In genomic region chr9:35903049-35903448, GRCh38 we compare ENCODE assay signal across 8 cellular contexts. TPM values are rescaled to one million over a fixed set of nuclear protein-coding genes. Genes with fewer than 3 reads are reported as not detected.
DNase-seq lines count a peak whose midpoint lies in the region; ATAC-seq, FAIRE-seq and TF ChIP-seq lines count a peak whose summit lies in the region.

No MANE protein-coding gene starts in this region.

- TF ChIP-seq EP300 in gastroesophageal sphincter (IDR thresholded peaks at IDR 0.05): no peak

- peak; percentile 84 for ATAC-seq in CD4-positive, alpha-beta T cell (ENCODE audit: poor library complexity)
- no peak for ATAC-seq in gastroesophageal sphincter

- H3K36me3 ChIP-seq in gastroesophageal sphincter (no peaks in the 10 kb centered on the region), small intestine (ENCODE audit: control insufficient read depth in 2 of 2, insufficient read depth in 2 of 2, low read length in 2 of 2) (no peaks in the 10 kb centered on the region)

- CTCF ChIA-PET in CD4-positive, alpha-beta T cell (lab: Charles Lee): interaction anchor here (0.6 to 3.0 kb wide), 5 partner anchors 9 to 121 kb away, joined by 3 to 24 read pairs (median 6); no protein-coding TSS in a partner anchor
- CTCF ChIA-PET in activated CD4-positive, alpha-beta T cell treated with anti-CD3 and anti-CD28 coated beads, Interleukin-2, amount 10 ng/mL, durations not matched to agents 7 days and 5 days (lab: Charles Lee): interaction anchor here (0.8 to 2.0 kb wide), 6 partner anchors 8 to 77 kb away, joined by 3 to 8 read pairs (median 4); no protein-coding TSS in a partner anchor

- H3K4me3 ChIP-seq in gastroesophageal sphincter (no peak overlapping the region), small intestine (ENCODE audit: low read depth in 1 of 2, low read length in 2 of 2) (no peak overlapping the region)

- H3K27ac ChIP-seq in CD4-positive, alpha-beta T cell (ENCODE audit: low read depth, low read length): no peak overlapping the region
- H3K27ac ChIP-seq in gastroesophageal sphincter (no peak overlapping the region), small intestine (ENCODE audit: low read depth in 1 of 2, low read length in 1 of 2) (no peak overlapping the region)

- no peak overlapping the region for H3K4me3 Mint-ChIP-seq in CD4-positive, alpha-beta T cell
- no peak overlapping the region for H3K4me3 Mint-ChIP-seq in activated CD4-positive, alpha-beta T cell treated with anti-CD3 and anti-CD28 coated beads, Interleukin-2, amount 10 ng/mL, durations not matched to agents 7 days and 5 days

- intact Hi-C loops in CD4-positive, alpha-beta T cell (cut with DNase I, micrococcal nuclease): loop anchor here (1.0 kb wide), 2 partner anchors 42 to 120 kb away; no protein-coding TSS in a partner anchor

- 26 to 30% methylated on average over 3 of the region's 3 CpGs for WGBS in gastroesophageal sphincter (ENCODE audit: low coverage in 1 of 2), 2 donors
- whole genome bisulfite sequencing in small intestine, 3 donors: 24 to 36% (median 29%) methylated on average over 3 of the region's 3 CpGs

- TF ChIP-seq CTCF in CD4-positive, alpha-beta T cell (IDR thresholded peaks at IDR 0.05): peak; percentile 88
- TF ChIP-seq CTCF in gastroesophageal sphincter (IDR thresholded peaks at IDR 0.05): peak in 3 of 4 experiments; percentile 77 to 90 (median 83)

- H3K4me1 ChIP-seq in gastroesophageal sphincter (peaks cover 12 to 50% (median 37%) of the 10 kb centered on the region in 3 donors), small intestine (ENCODE audit: control insufficient read depth in 2 of 2, insufficient read depth in 1 of 2, low read depth in 1 of 2, low read length in 1 of 2) (peaks cover 8 to 11% of the 10 kb centered on the region in 2 donors)

- H3K27me3 Mint-ChIP-seq in CD4-positive, alpha-beta T cell: peaks cover 3% of the 10 kb centered on the region
- peaks cover 17% of the 10 kb centered on the region for H3K27me3 Mint-ChIP-seq in activated CD4-positive, alpha-beta T cell treated with anti-CD3 and anti-CD28 coated beads, Interleukin-2, amount 10 ng/mL, durations not matched to agents 7 days and 5 days

- TF ChIP-seq POLR2A in GM12892 (IDR thresholded peaks at IDR 0.05; ENCODE audit: low read depth, low read length) (no peak), gastroesophageal sphincter (IDR thresholded peaks at IDR 0.05) (no peak)

- no peaks in the 10 kb centered on the region for H3K9me3 Mint-ChIP-seq in CD4-positive, alpha-beta T cell
- no peaks in the 10 kb centered on the region for H3K9me3 Mint-ChIP-seq in activated CD4-positive, alpha-beta T cell treated with anti-CD3 and anti-CD28 coated beads, Interleukin-2, amount 10 ng/mL, durations not matched to agents 7 days and 5 days

- peak in 2 of 10 experiments; percentile 23 to 32 for DNase-seq in CD4-positive, alpha-beta T cell
- DNase-seq in GM12892 (ENCODE audit: insufficient read length): no peak
- peak; percentile 48 for DNase-seq in NCI-H2107 treated with DMSO at 0.1 percent for 48 hours (lab: John Stamatoyannopoulos, UW; ENCODE audit: unreplicated experiment)
- peak; percentile 73 for DNase-seq in activated CD4-positive, alpha-beta T cell treated with anti-CD3 and anti-CD28 coated beads, Interleukin-2, amount 10 ng/mL, durations not matched to agents 7 days and 5 days
- peak; percentile 82 for DNase-seq in small intestine
- DNase-seq in NCI-H226: no peak
- no peak for DNase-seq in HK-2 (ENCODE audit: unreplicated experiment)

- H3K9me3 ChIP-seq in CD4-positive, alpha-beta T cell (ENCODE audit: control insufficient read depth, low read length): no peaks in the 10 kb centered on the region
- no peaks in the 10 kb centered on the region for H3K9me3 ChIP-seq in gastroesophageal sphincter
- no peaks in the 10 kb centered on the region for H3K9me3 ChIP-seq in small intestine (ENCODE audit: control insufficient read depth, low read depth)

- peaks cover 45% of the 10 kb centered on the region for H3K4me1 Mint-ChIP-seq in CD4-positive, alpha-beta T cell (ENCODE audit: low read depth)
- H3K4me1 Mint-ChIP-seq in activated CD4-positive, alpha-beta T cell treated with anti-CD3 and anti-CD28 coated beads, Interleukin-2, amount 10 ng/mL, durations not matched to agents 7 days and 5 days: peaks cover 18% of the 10 kb centered on the region

- H3K36me3 Mint-ChIP-seq in CD4-positive, alpha-beta T cell (ENCODE audit: low read depth): no peaks in the 10 kb centered on the region
- H3K36me3 Mint-ChIP-seq in activated CD4-positive, alpha-beta T cell treated with anti-CD3 and anti-CD28 coated beads, Interleukin-2, amount 10 ng/mL, durations not matched to agents 7 days and 5 days (ENCODE audit: low read depth): no peaks in the 10 kb centered on the region

- POLR2A ChIA-PET in CD4-positive, alpha-beta T cell (lab: Charles Lee): interaction anchor here (0.7 to 1.2 kb wide), 4 partner anchors 8 to 41 kb away, joined by 3 to 4 read pairs (median 3); no protein-coding TSS in a partner anchor
- POLR2A ChIA-PET in activated CD4-positive, alpha-beta T cell treated with anti-CD3 and anti-CD28 coated beads, Interleukin-2, amount 10 ng/mL, durations not matched to agents 7 days and 5 days (lab: Charles Lee): no interaction called here

- FAIRE-seq in GM12892 (lab: Jason Lieb, UNC) (peak; percentile 90), small intestine (lab: Jason Lieb, UNC) (no peak)

- H3K27me3 ChIP-seq in CD4-positive, alpha-beta T cell (ENCODE audit: control insufficient read depth, insufficient read depth, low read length): no peaks in the 10 kb centered on the region
- H3K27me3 ChIP-seq in gastroesophageal sphincter (no peaks in the 10 kb centered on the region), small intestine (ENCODE audit: control insufficient read depth in 2 of 2, insufficient read depth in 2 of 2, low read length in 2 of 2) (no peaks in the 10 kb centered on the region)

- H3K27ac Mint-ChIP-seq in CD4-positive, alpha-beta T cell: no peak overlapping the region
- H3K27ac Mint-ChIP-seq in activated CD4-positive, alpha-beta T cell treated with anti-CD3 and anti-CD28 coated beads, Interleukin-2, amount 10 ng/mL, durations not matched to agents 7 days and 5 days: no peak overlapping the region

RNA-seq across cellular contexts. Expression of gene HRCT1, which starts 3.0 kb away (rescaled TPM):
- not detected for total RNA-seq in CD4-positive, alpha-beta T cell
- polyA plus RNA-seq in GM12892 (2012; ENCODE audit: missing spikeins): not detected
- total RNA-seq in activated CD4-positive, alpha-beta T cell treated with anti-CD3 and anti-CD28 coated beads, Interleukin-2, amount 10 ng/mL, durations not matched to agents 7 days and 5 days: not detected
- 10 to 100 TPM in 3 of 4 donors, 1 to 10 TPM in 1; 4.0 to 32.7 (median 17.0) TPM for total RNA-seq in gastroesophageal sphincter
- 10 to 100 TPM in 1 of 3 donors, 1 to 10 TPM in 2; 7.2 to 17.8 (median 7.8) TPM for polyA plus RNA-seq in small intestine

RNA-seq across cellular contexts. Expression of gene SPAAR, which starts 6.2 kb away (rescaled TPM):
- total RNA-seq in CD4-positive, alpha-beta T cell: not detected
- not detected for polyA plus RNA-seq in GM12892 (2012; ENCODE audit: missing spikeins)
- total RNA-seq in activated CD4-positive, alpha-beta T cell treated with anti-CD3 and anti-CD28 coated beads, Interleukin-2, amount 10 ng/mL, durations not matched to agents 7 days and 5 days: not detected
- total RNA-seq in gastroesophageal sphincter: 1 to 10 TPM in 3 of 4 donors, under 1 TPM in 1; 0.62 to 5.5 (median 2.6) TPM
- polyA plus RNA-seq in small intestine: under 1 TPM; 0.45 to 0.81 (median 0.54) TPM

RNA-seq across cellular contexts. Expression of gene OR13J1, which starts 32.8 kb away (rescaled TPM):
- total RNA-seq in CD4-positive, alpha-beta T cell: not detected
- not detected for polyA plus RNA-seq in GM12892 (2012; ENCODE audit: missing spikeins)
- not detected for total RNA-seq in activated CD4-positive, alpha-beta T cell treated with anti-CD3 and anti-CD28 coated beads, Interleukin-2, amount 10 ng/mL, durations not matched to agents 7 days and 5 days
- total RNA-seq in gastroesophageal sphincter: not detected
- not detected for polyA plus RNA-seq in small intestine

RNA-seq across cellular contexts. Expression of gene OR2S2, which starts 54.9 kb away (rescaled TPM):
- not detected for total RNA-seq in CD4-positive, alpha-beta T cell
- polyA plus RNA-seq in GM12892 (2012; ENCODE audit: missing spikeins): not detected
- total RNA-seq in activated CD4-positive, alpha-beta T cell treated with anti-CD3 and anti-CD28 coated beads, Interleukin-2, amount 10 ng/mL, durations not matched to agents 7 days and 5 days: not detected
- not detected for total RNA-seq in gastroesophageal sphincter
- polyA plus RNA-seq in small intestine: not detected

Comparison
In these comparisons a context has a peak if more than half of its experiments do, and no peak if none do; other contexts are left out.
1. DNase-seq: peak in NCI-H2107 treated with DMSO at 0.1 percent for 48 hours (single experiment), activated CD4-positive, alpha-beta T cell treated with anti-CD3 and anti-CD28 coated beads, Interleukin-2, amount 10 ng/mL, durations not matched to agents 7 days and 5 days (single experiment) and small intestine (single experiment); none in GM12892 (single experiment), NCI-H226 (single experiment) and HK-2 (single experiment).
2. RNA of gene HRCT1, which starts 3.0 kb away (total RNA-seq): 4.0 to 32.7 TPM in gastroesophageal sphincter; not detected in CD4-positive, alpha-beta T cell and not detected in activated CD4-positive, alpha-beta T cell treated with anti-CD3 and anti-CD28 coated beads, Interleukin-2, amount 10 ng/mL, durations not matched to agents 7 days and 5 days; every median in the first group is over 4 times any median in the second.